In genomic region chr18:63307555-63308200, GRCh38 we compare ENCODE assay signal across 12 cellular contexts. TPM values are rescaled to one million over a fixed set of nuclear protein-coding genes. Genes with fewer than 3 reads are reported as not detected.
DNase-seq lines count a peak whose midpoint lies in the region; ATAC-seq and TF ChIP-seq lines count a peak whose summit lies in the region.
"Had no signal": no experiment of that assay in that cellular context is flagged by ENCODE, and none has a peak within 500 bp of the region (broad histone marks: within the 10 kb centered on the region; RNA-seq: fewer than 3 reads in every experiment).

No MANE protein-coding gene starts in this region.

- H3K9me3 ChIP-seq in CD8-positive, alpha-beta memory T cell (ENCODE audit: low read length) = no peaks in the 10 kb centered on the region
- no peaks in the 10 kb centered on the region for H3K9me3 ChIP-seq in Karpas-422 (ENCODE audit: low read length)
- no peaks in the 10 kb centered on the region for H3K9me3 ChIP-seq in neural progenitor cell (ENCODE audit: low read depth)
- H3K9me3 ChIP-seq: neutrophil had no signal

- H3F3A ChIP-seq in neural progenitor cell (ENCODE audit: low read depth) = no peaks in the 10 kb centered on the region

- no peaks in the 10 kb centered on the region for H3K27me3 ChIP-seq in CD8-positive, alpha-beta memory T cell (ENCODE audit: insufficient read depth, low read length, poor library complexity, severe bottlenecking)
- H3K27me3 ChIP-seq in Karpas-422 (ENCODE audit: low read length) (no peaks in the 10 kb centered on the region), neural progenitor cell (no peaks in the 10 kb centered on the region)
- H3K27me3 ChIP-seq: neutrophil had no signal

- peak overlapping the region; percentile 32 for H3K4me2 ChIP-seq in Karpas-422 (ENCODE audit: low read depth, low read length, poor library complexity, severe bottlenecking)
- no peak overlapping the region for H3K4me2 ChIP-seq in neural progenitor cell

- TF ChIP-seq CTCF in chondrocyte (IDR thresholded peaks at IDR 0.05) (no peak), neural progenitor cell (IDR thresholded peaks at IDR 0.05) (no peak)

- H3K4me3 Mint-ChIP-seq in CD8-positive, alpha-beta memory T cell = peak overlapping the region in 2 of 7 donors; percentile 20 to 47
- H3K4me3 Mint-ChIP-seq in chondrocyte (ENCODE audit: unreplicated experiment) (no peak overlapping the region), neural progenitor cell (no peak overlapping the region)
- H3K4me3 Mint-ChIP-seq: dendritic cell treated with granulocyte-macrophage colony-stimulating factor and Interleukin-4, amounts not matched to agents 40 ng/mL and 50 ng/mL, for 4 days; HFFc6; T-helper 1 cell treated with Interleukin-12 subunit alpha and Interleukin-12 subunit beta and Interleukin-4 antibody, amounts not matched to agents 30 μg/mL and 1 μg/mL, for 36 hours had no signal

- CTCF ChIA-PET in CD8-positive, alpha-beta memory T cell (lab: Charles Lee) = interaction anchor here (2.4 to 3.9 kb wide), 2 partner anchors 10 to 153 kb away, joined by 10 to 25 read pairs; no protein-coding TSS in a partner anchor

- H2AFZ ChIP-seq in Karpas-422 (ENCODE audit: low read length) (no peak overlapping the region), neural progenitor cell (replicated peaks) (no peak overlapping the region)

- H3K36me3 ChIP-seq in CD8-positive, alpha-beta memory T cell (ENCODE audit: insufficient read depth, low read length) = no peaks in the 10 kb centered on the region
- H3K36me3 ChIP-seq in Karpas-422 (ENCODE audit: insufficient read depth, low read length) = peaks cover 48% of the 10 kb centered on the region; the same call in 1 of the 2 replicates
- H3K36me3 ChIP-seq in neural progenitor cell = no peaks in the 10 kb centered on the region
- H3K36me3 ChIP-seq: neutrophil had no signal

- peak overlapping the region; percentile 21 to 93 (median 70) for H3K27ac Mint-ChIP-seq in CD8-positive, alpha-beta memory T cell
- peak overlapping the region; percentile 45 for H3K27ac Mint-ChIP-seq in chondrocyte (ENCODE audit: unreplicated experiment)
- no peak overlapping the region for H3K27ac Mint-ChIP-seq in neural progenitor cell
- H3K27ac Mint-ChIP-seq: dendritic cell treated with granulocyte-macrophage colony-stimulating factor and Interleukin-4, amounts not matched to agents 40 ng/mL and 50 ng/mL, for 4 days; HFFc6; T-helper 1 cell treated with Interleukin-12 subunit alpha and Interleukin-12 subunit beta and Interleukin-4 antibody, amounts not matched to agents 30 μg/mL and 1 μg/mL, for 36 hours had no signal

- H3K27ac ChIP-seq in CD8-positive, alpha-beta memory T cell (ENCODE audit: low read depth, low read length) = no peak overlapping the region
- H3K27ac ChIP-seq in Karpas-422 (ENCODE audit: low read length) = peak overlapping the region; percentile 37
- no peak overlapping the region for H3K27ac ChIP-seq in neural progenitor cell
- H3K27ac ChIP-seq: neutrophil had no signal

- H3K4me3 ChIP-seq in CD8-positive, alpha-beta memory T cell (ENCODE audit: low read length) = no peak overlapping the region
- H3K4me3 ChIP-seq in Karpas-422 (ENCODE audit: low read length) (no peak overlapping the region), neural progenitor cell (no peak overlapping the region)

- no peaks in the 10 kb centered on the region for H3K9me3 Mint-ChIP-seq in CD8-positive, alpha-beta memory T cell
- H3K9me3 Mint-ChIP-seq in chondrocyte (ENCODE audit: low read depth) = no peaks in the 10 kb centered on the region
- no peaks in the 10 kb centered on the region for H3K9me3 Mint-ChIP-seq in neural progenitor cell
- H3K9me3 Mint-ChIP-seq: dendritic cell treated with granulocyte-macrophage colony-stimulating factor and Interleukin-4, amounts not matched to agents 40 ng/mL and 50 ng/mL, for 4 days; HFFc6; T-helper 1 cell treated with Interleukin-12 subunit alpha and Interleukin-12 subunit beta and Interleukin-4 antibody, amounts not matched to agents 30 μg/mL and 1 μg/mL, for 36 hours had no signal

- H4K20me1 ChIP-seq in Karpas-422 (ENCODE audit: insufficient read depth, low read depth, low read length) (peaks cover 62% of the 10 kb centered on the region), neural progenitor cell (ENCODE audit: low read depth) (no peaks in the 10 kb centered on the region)

- no peaks in the 10 kb centered on the region for H3K9me2 ChIP-seq in Karpas-422 (replicated peaks; ENCODE audit: insufficient read depth, low read length)

- ATAC-seq in HG03571 (IDR thresholded peaks at IDR 0.05; ENCODE audit: unreplicated experiment) (no peak), HG02588 (IDR thresholded peaks at IDR 0.05; ENCODE audit: unreplicated experiment) (no peak), HG03159 (IDR thresholded peaks at IDR 0.05; ENCODE audit: unreplicated experiment) (no peak)

- DNase-seq in CD8-positive, alpha-beta memory T cell = no peak
- DNase-seq in Karpas-422 = peak; percentile 58
- no peak for DNase-seq in chondrocyte (ENCODE audit: low spot score)
- DNase-seq in neural progenitor cell (ENCODE audit: low spot score) = peak; percentile 28
- no peak for DNase-seq in NCI-H1417 treated with DMSO at 0.1 percent for 48 hours (lab: John Stamatoyannopoulos, UW)
- DNase-seq: HFFc6 had no signal

- peaks cover 74 to 96% (median 89%) of the 10 kb centered on the region in 3 donors for H3K4me1 Mint-ChIP-seq in CD8-positive, alpha-beta memory T cell
- H3K4me1 Mint-ChIP-seq in chondrocyte (ENCODE audit: low read depth) (peaks cover 36% of the 10 kb centered on the region), neural progenitor cell (peaks cover 10% of the 10 kb centered on the region)

- H3K4me1 ChIP-seq in CD8-positive, alpha-beta memory T cell (ENCODE audit: insufficient read depth, low read length) = peaks cover 60% of the 10 kb centered on the region
- peaks cover 91% of the 10 kb centered on the region for H3K4me1 ChIP-seq in Karpas-422 (ENCODE audit: low read length)
- H3K4me1 ChIP-seq in neural progenitor cell = peaks cover 17% of the 10 kb centered on the region

- POLR2A ChIA-PET in CD8-positive, alpha-beta memory T cell (lab: Charles Lee) = no interaction called here

- no peak overlapping the region for H3K9ac ChIP-seq in Karpas-422 (ENCODE audit: low read length)
- no peak overlapping the region for H3K9ac ChIP-seq in neural progenitor cell

- peaks cover 0 to 16% (median 3%) of the 10 kb centered on the region in 3 donors for H3K36me3 Mint-ChIP-seq in CD8-positive, alpha-beta memory T cell
- H3K36me3 Mint-ChIP-seq in chondrocyte (ENCODE audit: low read depth) (no peaks in the 10 kb centered on the region), neural progenitor cell (peaks cover 11% of the 10 kb centered on the region)

- no peaks in the 10 kb centered on the region for H3K27me3 Mint-ChIP-seq in CD8-positive, alpha-beta memory T cell
- H3K27me3 Mint-ChIP-seq in chondrocyte (ENCODE audit: low read depth) = no peaks in the 10 kb centered on the region
- no peaks in the 10 kb centered on the region for H3K27me3 Mint-ChIP-seq in neural progenitor cell (ENCODE audit: insufficient read depth, low read depth)
- H3K27me3 Mint-ChIP-seq: dendritic cell treated with granulocyte-macrophage colony-stimulating factor and Interleukin-4, amounts not matched to agents 40 ng/mL and 50 ng/mL, for 4 days had no signal

- peaks cover 98% of the 10 kb centered on the region for H3K79me2 ChIP-seq in Karpas-422 (ENCODE audit: low read length)
- H3K79me2 ChIP-seq in neural progenitor cell (ENCODE audit: low read depth) = no peaks in the 10 kb centered on the region

RNA-seq across cellular contexts. Expression of gene BCL2, which starts 11.9 kb away (rescaled TPM):
- total RNA-seq in CD8-positive, alpha-beta memory T cell = 10 to 100 TPM; 58.9 to 60.5 TPM
- 29.8 TPM for polyA plus RNA-seq in CD8-positive, alpha-beta memory T cell
- total RNA-seq in Karpas-422 (2014; rRNA removed; shearing (Covaris generic); ENCODE audit: low replicate concordance) = 263 and 271 TPM in 2 replicates
- total RNA-seq in chondrocyte (4.2 to 8.6 TPM (median 8.4 TPM) in 3 replicates), neural progenitor cell (ENCODE audit: low replicate concordance) (4.2 and 4.9 TPM in 2 replicates)

RNA-seq across cellular contexts. Expression of gene KDSR, which starts 59.3 kb away (rescaled TPM):
- 10 to 100 TPM; 52.1 to 55.3 TPM for total RNA-seq in CD8-positive, alpha-beta memory T cell
- polyA plus RNA-seq in CD8-positive, alpha-beta memory T cell = 103 TPM
- total RNA-seq in Karpas-422 (2014; rRNA removed; shearing (Covaris generic); ENCODE audit: low replicate concordance) = 56.8 and 64.4 TPM in 2 replicates
- total RNA-seq in chondrocyte (64.2 to 73.9 TPM (median 69.8 TPM) in 3 replicates), neural progenitor cell (ENCODE audit: low replicate concordance) (20.6 and 21.2 TPM in 2 replicates)

Comparison
In these comparisons a context has a peak if more than half of its experiments do, and no peak if none do; other contexts are left out.
1. DNase-seq: peak in Karpas-422 (single experiment) and neural progenitor cell (single experiment); none in CD8-positive, alpha-beta memory T cell (0 of 5), chondrocyte (single experiment) and NCI-H1417 treated with DMSO at 0.1 percent for 48 hours (single experiment).